ENCODE assay signal across 27 cellular contexts in genomic region chr2:10571057-10571456, GRCh38.
"Had no signal": no experiment of that assay in that cellular context is flagged by ENCODE, and none has a peak within 500 bp of the region (broad histone marks: within the 10 kb centered on the region; RNA-seq: fewer than 3 reads in every experiment).

No MANE protein-coding gene starts in this region.

- H3K36me3 ChIP-seq: breast epithelium had no signal

- H3K4me2 ChIP-seq: KMS-11 had no signal

- H3K27ac Mint-ChIP-seq: activated B cell treated with CpG ODN at 0.5 μM for 24 hours; activated CD8-positive, alpha-beta memory T cell treated with anti-CD3 and anti-CD28 coated beads, Interleukin-2, amount 10 ng/mL, durations not matched to agents 7 days and 5 days; T-cell had no signal

- H3K4me1 ChIP-seq: breast epithelium had no signal

- H3K27me3 ChIP-seq: breast epithelium, MG63 had no signal

- H3K9ac ChIP-seq: KMS-11 had no signal

- H3K4me1 Mint-ChIP-seq: activated B cell treated with CpG ODN at 0.5 μM for 24 hours had no signal

- H3K9me3 Mint-ChIP-seq: activated B cell treated with CpG ODN at 0.5 μM for 24 hours, T-cell had no signal

- H3K9me3 ChIP-seq: breast epithelium, MG63 had no signal

- H3K27ac ChIP-seq: KMS-11, SK-N-MC had no signal

- H3K4me3 ChIP-seq: MG63, SK-N-MC had no signal

- H3K27me3 Mint-ChIP-seq: activated B cell treated with CpG ODN at 0.5 μM for 24 hours; activated CD8-positive, alpha-beta memory T cell treated with anti-CD3 and anti-CD28 coated beads, Interleukin-2, amount 10 ng/mL, durations not matched to agents 7 days and 5 days; T-cell had no signal

- ATAC-seq: activated CD8-positive, alpha-beta memory T cell treated with anti-CD3 and anti-CD28 coated beads, Interleukin-2, amount 10 ng/mL, durations not matched to agents 7 days and 5 days; Panc1; Right ventricle myocardium inferior; T-cell had no signal

- FAIRE-seq: TTC549 had no signal

- DNase-seq: activated B cell treated with CpG ODN at 0.5 μM for 24 hours; activated CD8-positive, alpha-beta memory T cell treated with anti-CD3 and anti-CD28 coated beads, Interleukin-2, amount 10 ng/mL, durations not matched to agents 7 days and 5 days; activated effector memory CD4-positive, alpha-beta T cell treated with anti-CD3 and anti-CD28 coated beads, Interleukin-2, amount 50 U/mL, for 16 hours; activated naive CD4-positive, alpha-beta T cell treated with Interleukin-2 at 50 U/mL for 16 hours; aorta; caudate nucleus; MG63; MV-4-11; NCI-H1105; NCI-H1436; NCI-H1694 treated with DMSO at 0.1 percent for 48 hours; NCI-H2029 treated with DMSO at 0.1 percent for 48 hours; NCI-H345; NCI-H510A treated with DMSO at 0.1 percent for 48 hours; NCI-H69; NK-92 treated with Interleukin-12 subunit alpha and Interleukin-12 subunit beta, amount 100 ng/mL, for 24 hours; OCI-M1; RPMI8226; T-cell; T-helper 2 cell; T1000 had no signal

- H3K4me3 Mint-ChIP-seq: activated B cell treated with CpG ODN at 0.5 μM for 24 hours; activated CD8-positive, alpha-beta memory T cell treated with anti-CD3 and anti-CD28 coated beads, Interleukin-2, amount 10 ng/mL, durations not matched to agents 7 days and 5 days; T-cell had no signal
